Comparison of ENCODE assay signal across 25 cellular contexts in the genomic region with DNA sequence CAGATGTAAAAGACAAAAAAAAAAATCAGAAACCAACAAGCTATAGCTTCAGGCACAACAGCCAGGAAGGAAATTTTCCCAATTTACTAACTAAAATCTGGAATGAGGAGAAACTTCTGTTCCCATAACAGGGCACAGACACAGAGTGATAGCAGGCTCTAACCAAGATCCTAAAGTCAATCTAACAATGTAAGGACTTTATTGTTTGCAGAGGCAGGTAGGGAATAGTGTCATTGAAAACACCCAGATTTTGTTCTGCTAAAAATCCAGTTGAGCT.
"Had no signal": no experiment of that assay in that cellular context is flagged by ENCODE, and none has a peak within 500 bp of the region (broad histone marks: within the 10 kb centered on the region; RNA-seq: fewer than 3 reads in every experiment).

No MANE protein-coding gene starts in this region.

- H3K9me3 ChIP-seq: esophagus squamous epithelium, left lung, neutrophil, pancreas, right lobe of liver, suprapubic skin, transverse colon, upper lobe of right lung, uterus had no signal

- H3K4me1 Mint-ChIP-seq: natural killer cell; neural crest cell; stimulated activated naive CD8-positive, alpha-beta T cell treated with anti-CD3 and anti-CD28 coated beads, Interleukin-15, amount 100 ng/mL, for 72 hours had no signal

- H3K27ac Mint-ChIP-seq: effector memory CD8-positive, alpha-beta T cell; natural killer cell; progenitor cell of endocrine pancreas; stimulated activated naive CD8-positive, alpha-beta T cell treated with anti-CD3 and anti-CD28 coated beads, Interleukin-15, amount 100 ng/mL, for 72 hours had no signal

- H3K27ac ChIP-seq: coronary artery, esophagus squamous epithelium, left lung, neutrophil, pancreas, right lobe of liver, suprapubic skin, upper lobe of right lung, uterus had no signal

- H3K4me2 ChIP-seq: smooth muscle cell had no signal

- H3K9me3 Mint-ChIP-seq: effector memory CD8-positive, alpha-beta T cell; natural killer cell; neural crest cell had no signal

- H3K4me3 Mint-ChIP-seq: effector memory CD8-positive, alpha-beta T cell; natural killer cell; neural crest cell; stimulated activated naive CD8-positive, alpha-beta T cell treated with anti-CD3 and anti-CD28 coated beads, Interleukin-15, amount 100 ng/mL, for 72 hours had no signal

- H3K36me3 Mint-ChIP-seq: natural killer cell had no signal

- ATAC-seq: effector memory CD8-positive, alpha-beta T cell; natural killer cell; right lobe of liver; stimulated activated naive CD8-positive, alpha-beta T cell treated with anti-CD3 and anti-CD28 coated beads, Interleukin-15, amount 100 ng/mL, for 72 hours; upper lobe of right lung had no signal

- DNase-seq: effector memory CD8-positive, alpha-beta T cell; erythroblast; esophagus squamous epithelium; foreskin melanocyte; left lung; mesenchymal stem cell; midbrain; natural killer cell; pancreas; right lobe of liver; stimulated activated CD4-positive, alpha-beta T cell treated with anti-CD3 and anti-CD28 coated beads, Interleukin-12 subunit alpha, Interleukin-12 subunit beta, amount 100 ng/mL, for 4 hours; stimulated activated CD4-positive, alpha-beta T cell treated with anti-CD3 and anti-CD28 coated beads, Interleukin-1b, Interleukin-23, amount 100 ng/mL, for 48 hours; stimulated activated CD4-positive, alpha-beta T cell treated with anti-CD3 and anti-CD28 coated beads, Interleukin-4, amount 100 ng/mL, for 1 hour; stimulated activated CD8-positive, alpha-beta memory T cell treated with anti-CD3 and anti-CD28 coated beads, Interleukin-4, amount 100 ng/mL, for 48 hours; stimulated activated naive CD4-positive, alpha-beta T cell; stimulated activated naive CD8-positive, alpha-beta T cell treated with anti-CD3 and anti-CD28 coated beads, Interleukin-15, amount 100 ng/mL, for 72 hours; transverse colon; upper lobe of right lung; uterus had no signal

- H3K36me3 ChIP-seq: esophagus squamous epithelium, left lung, neutrophil, pancreas, right lobe of liver, suprapubic skin, transverse colon, upper lobe of right lung, uterus had no signal

- H3K4me1 ChIP-seq: esophagus squamous epithelium, left lung, pancreas, right lobe of liver, suprapubic skin, upper lobe of right lung, uterus had no signal

- H3K27me3 ChIP-seq: esophagus squamous epithelium, left lung, neutrophil, pancreas, right lobe of liver, suprapubic skin, transverse colon, upper lobe of right lung, uterus had no signal

- H3K4me3 ChIP-seq: coronary artery, esophagus squamous epithelium, left lung, pancreas, right lobe of liver, smooth muscle cell, suprapubic skin, transverse colon, upper lobe of right lung, uterus had no signal
